3 cellular contexts compared by ENCODE assay signal in the genomic region with DNA sequence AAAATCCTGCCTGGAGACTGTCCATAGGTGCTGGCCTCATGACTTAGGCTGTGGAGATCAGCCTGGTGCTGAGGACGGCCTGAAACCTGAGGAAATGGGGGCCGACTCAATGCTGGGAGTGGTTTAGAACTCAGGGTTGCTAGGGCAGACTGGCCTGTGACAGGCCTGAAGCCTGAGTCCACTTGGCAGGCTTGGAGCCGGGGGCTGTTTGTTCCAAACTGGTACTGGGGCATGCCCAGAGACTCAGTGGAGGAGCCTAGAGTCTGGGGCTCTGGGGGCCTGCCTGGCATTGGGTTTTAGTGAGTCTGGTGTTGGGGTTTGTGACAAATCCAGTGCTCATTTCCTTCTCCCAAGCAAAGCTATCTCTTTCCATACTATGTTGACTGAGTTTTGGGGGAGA.
"Had no signal": no experiment of that assay in that cellular context is flagged by ENCODE, and none has a peak within 500 bp of the region (broad histone marks: within the 10 kb centered on the region; RNA-seq: fewer than 3 reads in every experiment).

No MANE protein-coding gene starts in this region.

- ATAC-seq: GM12878 had no signal

- H3K4me3 ChIP-seq: GM12878 had no signal

- DNase-seq: GDM1, GF-D8 had no signal
